Comparison of ENCODE assay signal across 1 cellular context in the genomic region with DNA sequence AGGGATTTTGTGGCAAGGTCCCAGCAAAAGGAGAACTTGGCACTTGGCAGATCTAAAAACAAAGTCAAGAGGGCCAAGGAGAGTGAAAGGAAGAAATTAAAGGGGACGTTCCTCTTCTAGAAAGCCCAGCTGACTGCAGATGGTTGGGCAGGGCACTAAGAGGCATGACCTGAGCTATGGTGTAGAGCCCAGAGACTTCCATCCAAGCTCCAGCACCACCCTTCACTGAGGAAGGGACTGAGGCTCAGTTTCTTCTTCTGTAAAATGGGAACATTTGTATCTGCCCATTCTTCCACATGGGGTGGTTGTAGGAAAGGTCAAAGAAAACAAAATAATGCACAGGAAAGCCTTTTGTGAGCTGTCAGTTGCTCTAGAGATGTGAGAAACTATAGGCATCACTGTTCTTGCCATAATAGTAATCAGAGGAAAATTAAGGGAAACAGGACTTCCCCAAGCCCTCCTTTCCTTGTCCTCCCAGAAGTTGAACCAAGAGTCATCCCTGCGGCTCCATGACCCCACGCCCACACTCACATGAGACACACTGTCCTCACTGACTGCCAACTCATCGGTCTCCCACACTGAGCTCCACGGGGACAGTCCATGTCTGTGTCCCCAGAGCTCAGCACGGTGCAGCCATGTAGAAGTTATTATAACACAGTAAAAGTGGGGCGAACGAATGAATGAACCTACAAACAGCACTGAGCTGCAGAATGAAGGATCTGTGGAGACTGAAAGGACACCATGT.
TF ChIP-seq lines count a peak whose summit lies in the region.

No MANE protein-coding gene starts in this region.

TF ChIP-seq in HepG2, 621 proteins besides CTCF, POLR2A, EP300 and RAD21:
- TF ChIP-seq, protein P1, sequence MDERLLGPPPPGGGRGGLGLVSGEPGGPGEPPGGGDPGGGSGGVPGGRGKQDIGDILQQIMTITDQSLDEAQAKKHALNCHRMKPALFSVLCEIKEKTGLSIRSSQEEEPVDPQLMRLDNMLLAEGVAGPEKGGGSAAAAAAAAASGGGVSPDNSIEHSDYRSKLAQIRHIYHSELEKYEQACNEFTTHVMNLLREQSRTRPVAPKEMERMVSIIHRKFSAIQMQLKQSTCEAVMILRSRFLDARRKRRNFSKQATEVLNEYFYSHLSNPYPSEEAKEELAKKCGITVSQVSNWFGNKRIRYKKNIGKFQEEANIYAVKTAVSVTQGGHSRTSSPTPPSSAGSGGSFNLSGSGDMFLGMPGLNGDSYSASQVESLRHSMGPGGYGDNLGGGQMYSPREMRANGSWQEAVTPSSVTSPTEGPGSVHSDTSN (CRISPR knock-in tag; IDR thresholded peaks at IDR 0.05): no peak
- TF ChIP-seq ZNF629 (CRISPR knock-in tag; conservative IDR thresholded peaks at IDR 0.05): peak; percentile 54; the same call in 1 of the 2 replicates
